ENCODE assay signal across 36 cellular contexts in genomic region chr18:68969027-68969426, GRCh38.
"Had no signal": no experiment of that assay in that cellular context is flagged by ENCODE, and none has a peak within 500 bp of the region (broad histone marks: within the 10 kb centered on the region; RNA-seq: fewer than 3 reads in every experiment).

No MANE protein-coding gene starts in this region.

- H3K4me1 ChIP-seq: adrenal gland, body of pancreas, esophagus muscularis mucosa, foreskin keratinocyte, gastrocnemius medialis, heart right ventricle had no signal

- DNase-seq: activated CD4-positive, alpha-beta memory T cell treated with anti-CD3 and anti-CD28 coated beads for 36 hours; activated CD4-positive, alpha-beta T cell treated with anti-CD3 and anti-CD28 coated beads for 36 hours; activated CD4-positive, alpha-beta T cell treated with anti-CD3 and anti-CD28 coated beads, Interleukin-2, amount 10 ng/mL, durations not matched to agents 24 days and 14 days; activated CD4-positive, CD25-positive, alpha-beta regulatory T cell; activated CD4-positive, CD25-positive, alpha-beta regulatory T cell treated with anti-CD3 and anti-CD28 coated beads, Interleukin-2, amount 50 U/mL, for 72 hours; activated CD8-positive, alpha-beta memory T cell treated with anti-CD3 and anti-CD28 coated beads, Interleukin-2, amount 10 ng/mL, durations not matched to agents 7 days and 5 days; activated CD8-positive, alpha-beta memory T cell treated with anti-CD3 and anti-CD28 coated beads, Interleukin-2, amount 50 U/mL, for 4 hours; activated CD8-positive, alpha-beta T cell treated with anti-CD3 and anti-CD28 coated beads, Interleukin-2, amount 10 ng/mL, durations not matched to agents 7 days and 5 days; activated effector memory CD4-positive, alpha-beta T cell treated with anti-CD3 and anti-CD28 coated beads, Interleukin-2, amount 50 U/mL, for 16 hours; activated naive CD4-positive, alpha-beta T cell treated with anti-CD3 and anti-CD28 coated beads for 36 hours; activated naive CD8-positive, alpha-beta T cell treated with anti-CD3 and anti-CD28 coated beads for 36 hours; activated naive CD8-positive, alpha-beta T cell treated with anti-CD3 and anti-CD28 coated beads, Interleukin-2, amount 50 U/mL, for 24 hours; activated T-cell treated with anti-CD3 and anti-CD28 coated beads, Interleukin-2, amount 50 U/mL, for 1 hour; activated T-cell treated with anti-CD3 and anti-CD28 coated beads, Interleukin-2, amount 50 U/mL, for 48 hours; adrenal gland; amygdala; aorta; body of pancreas; caudate nucleus; cortex of kidney; dermis blood vessel endothelial cell; effector CD4-positive, alpha-beta T cell; effector memory CD8-positive, alpha-beta T cell; erythroblast; foreskin keratinocyte; gastrocnemius medialis; glutamatergic neuron; heart right ventricle; T-helper 17 cell; T1000; WERI-Rb-1 had no signal

- ATAC-seq: activated CD4-positive, alpha-beta T cell treated with anti-CD3 and anti-CD28 coated beads for 36 hours; activated CD8-positive, alpha-beta memory T cell treated with anti-CD3 and anti-CD28 coated beads, Interleukin-2, amount 10 ng/mL, durations not matched to agents 7 days and 5 days; activated CD8-positive, alpha-beta T cell treated with anti-CD3 and anti-CD28 coated beads, Interleukin-2, amount 10 ng/mL, durations not matched to agents 7 days and 5 days; activated naive CD8-positive, alpha-beta T cell treated with anti-CD3 and anti-CD28 coated beads, Interleukin-2, amount 50 U/mL, for 24 hours; body of pancreas; effector memory CD8-positive, alpha-beta T cell; foreskin keratinocyte; gastrocnemius medialis; heart right ventricle; T-helper 17 cell had no signal

- H3K4me3 Mint-ChIP-seq: activated CD4-positive, alpha-beta memory T cell treated with anti-CD3 and anti-CD28 coated beads for 36 hours; activated CD4-positive, alpha-beta T cell treated with anti-CD3 and anti-CD28 coated beads for 36 hours; activated CD4-positive, alpha-beta T cell treated with anti-CD3 and anti-CD28 coated beads, Interleukin-2, amount 10 ng/mL, durations not matched to agents 24 days and 14 days; activated CD8-positive, alpha-beta memory T cell treated with anti-CD3 and anti-CD28 coated beads, Interleukin-2, amount 10 ng/mL, durations not matched to agents 7 days and 5 days; activated CD8-positive, alpha-beta T cell treated with anti-CD3 and anti-CD28 coated beads, Interleukin-2, amount 10 ng/mL, durations not matched to agents 7 days and 5 days; activated naive CD4-positive, alpha-beta T cell treated with anti-CD3 and anti-CD28 coated beads for 36 hours; activated naive CD4-positive, alpha-beta T cell treated with anti-CD3 and anti-CD28 coated beads, Interleukin-2, amount 50 U/mL, for 24 hours; activated naive CD8-positive, alpha-beta T cell treated with anti-CD3 and anti-CD28 coated beads for 36 hours; activated naive CD8-positive, alpha-beta T cell treated with anti-CD3 and anti-CD28 coated beads, Interleukin-2, amount 50 U/mL, for 24 hours; activated T-helper 1 cell treated with anti-CD3 and anti-CD28 coated beads, Interleukin-12 subunit alpha, Interleukin-12 subunit beta, Interleukin-2, Interleukin-4 antibody, amounts not matched to agents 30 ng/mL and 10 ng/mL and 1 ng/mL, durations not matched to agents 14 hours and 24 hours and 36 hours; effector memory CD8-positive, alpha-beta T cell; T-helper 17 cell; T-helper 2 cell treated with Interferon-gamma antibody and Interleukin-4, amounts not matched to agents 5 μg/mL and 100 μg/mL, for 36 hours had no signal

- H3K27ac ChIP-seq: adrenal gland, body of pancreas, esophagus muscularis mucosa, foreskin keratinocyte, gastrocnemius medialis, heart right ventricle, WERI-Rb-1 had no signal

- H3K4me3 ChIP-seq: adrenal gland, body of pancreas, esophagus muscularis mucosa, gastrocnemius medialis, heart right ventricle had no signal

- H3K4me1 Mint-ChIP-seq: activated CD4-positive, alpha-beta T cell treated with anti-CD3 and anti-CD28 coated beads for 36 hours; activated CD4-positive, alpha-beta T cell treated with anti-CD3 and anti-CD28 coated beads, Interleukin-2, amount 10 ng/mL, durations not matched to agents 24 days and 14 days; activated CD8-positive, alpha-beta memory T cell treated with anti-CD3 and anti-CD28 coated beads, Interleukin-2, amount 10 ng/mL, durations not matched to agents 7 days and 5 days; activated naive CD4-positive, alpha-beta T cell treated with anti-CD3 and anti-CD28 coated beads, Interleukin-2, amount 50 U/mL, for 24 hours; activated naive CD8-positive, alpha-beta T cell treated with anti-CD3 and anti-CD28 coated beads for 36 hours; activated naive CD8-positive, alpha-beta T cell treated with anti-CD3 and anti-CD28 coated beads, Interleukin-2, amount 50 U/mL, for 24 hours; T-helper 17 cell had no signal

- H3K36me3 ChIP-seq: adrenal gland, esophagus muscularis mucosa, gastrocnemius medialis, heart right ventricle, WERI-Rb-1 had no signal

- H3K9me3 Mint-ChIP-seq: activated CD4-positive, alpha-beta memory T cell treated with anti-CD3 and anti-CD28 coated beads for 36 hours; activated CD4-positive, alpha-beta T cell treated with anti-CD3 and anti-CD28 coated beads, Interleukin-2, amount 10 ng/mL, durations not matched to agents 24 days and 14 days; activated naive CD4-positive, alpha-beta T cell treated with anti-CD3 and anti-CD28 coated beads for 36 hours; activated naive CD4-positive, alpha-beta T cell treated with anti-CD3 and anti-CD28 coated beads, Interleukin-2, amount 50 U/mL, for 24 hours; activated naive CD8-positive, alpha-beta T cell treated with anti-CD3 and anti-CD28 coated beads for 36 hours; activated naive CD8-positive, alpha-beta T cell treated with anti-CD3 and anti-CD28 coated beads, Interleukin-2, amount 50 U/mL, for 24 hours; activated T-helper 1 cell treated with anti-CD3 and anti-CD28 coated beads, Interleukin-12 subunit alpha, Interleukin-12 subunit beta, Interleukin-2, Interleukin-4 antibody, amounts not matched to agents 30 ng/mL and 10 ng/mL and 1 ng/mL, durations not matched to agents 14 hours and 24 hours and 36 hours; activated T-helper 2 cell treated with anti-CD3 and anti-CD28 coated beads, Interferon-gamma antibody, Interleukin-2, Interleukin-4, amounts not matched to agents 10 μg/mL and 5 μg/mL and 100 μg/mL, durations not matched to agents 14 hours and 24 hours and 36 hours; effector memory CD8-positive, alpha-beta T cell; T-helper 2 cell treated with Interferon-gamma antibody and Interleukin-4, amounts not matched to agents 5 μg/mL and 100 μg/mL, for 36 hours had no signal

- H3K36me3 Mint-ChIP-seq: activated CD4-positive, alpha-beta memory T cell treated with anti-CD3 and anti-CD28 coated beads for 36 hours; activated CD8-positive, alpha-beta memory T cell treated with anti-CD3 and anti-CD28 coated beads, Interleukin-2, amount 10 ng/mL, durations not matched to agents 7 days and 5 days; activated naive CD4-positive, alpha-beta T cell treated with anti-CD3 and anti-CD28 coated beads, Interleukin-2, amount 50 U/mL, for 24 hours; activated naive CD8-positive, alpha-beta T cell treated with anti-CD3 and anti-CD28 coated beads for 36 hours had no signal

- H3K27me3 Mint-ChIP-seq: activated CD4-positive, alpha-beta memory T cell treated with anti-CD3 and anti-CD28 coated beads for 36 hours; activated CD4-positive, alpha-beta T cell treated with anti-CD3 and anti-CD28 coated beads for 36 hours; activated CD4-positive, alpha-beta T cell treated with anti-CD3 and anti-CD28 coated beads, Interleukin-2, amount 10 ng/mL, durations not matched to agents 24 days and 14 days; activated CD8-positive, alpha-beta memory T cell treated with anti-CD3 and anti-CD28 coated beads, Interleukin-2, amount 10 ng/mL, durations not matched to agents 7 days and 5 days; activated naive CD4-positive, alpha-beta T cell treated with anti-CD3 and anti-CD28 coated beads, Interleukin-2, amount 50 U/mL, for 24 hours; activated naive CD8-positive, alpha-beta T cell treated with anti-CD3 and anti-CD28 coated beads for 36 hours; activated naive CD8-positive, alpha-beta T cell treated with anti-CD3 and anti-CD28 coated beads, Interleukin-2, amount 50 U/mL, for 24 hours; effector memory CD8-positive, alpha-beta T cell; T-helper 17 cell had no signal

- H3K27ac Mint-ChIP-seq: activated CD4-positive, alpha-beta memory T cell treated with anti-CD3 and anti-CD28 coated beads for 36 hours; activated CD4-positive, alpha-beta T cell treated with anti-CD3 and anti-CD28 coated beads for 36 hours; activated CD4-positive, alpha-beta T cell treated with anti-CD3 and anti-CD28 coated beads, Interleukin-2, amount 10 ng/mL, durations not matched to agents 24 days and 14 days; activated CD8-positive, alpha-beta memory T cell treated with anti-CD3 and anti-CD28 coated beads, Interleukin-2, amount 10 ng/mL, durations not matched to agents 7 days and 5 days; activated CD8-positive, alpha-beta T cell treated with anti-CD3 and anti-CD28 coated beads, Interleukin-2, amount 10 ng/mL, durations not matched to agents 7 days and 5 days; activated naive CD4-positive, alpha-beta T cell treated with anti-CD3 and anti-CD28 coated beads for 36 hours; activated naive CD4-positive, alpha-beta T cell treated with anti-CD3 and anti-CD28 coated beads, Interleukin-2, amount 50 U/mL, for 24 hours; activated naive CD8-positive, alpha-beta T cell treated with anti-CD3 and anti-CD28 coated beads for 36 hours; activated naive CD8-positive, alpha-beta T cell treated with anti-CD3 and anti-CD28 coated beads, Interleukin-2, amount 50 U/mL, for 24 hours; activated T-helper 1 cell treated with anti-CD3 and anti-CD28 coated beads, Interleukin-12 subunit alpha, Interleukin-12 subunit beta, Interleukin-2, Interleukin-4 antibody, amounts not matched to agents 30 ng/mL and 10 ng/mL and 1 ng/mL, durations not matched to agents 14 hours and 24 hours and 36 hours; activated T-helper 2 cell treated with anti-CD3 and anti-CD28 coated beads, Interferon-gamma antibody, Interleukin-2, Interleukin-4, amounts not matched to agents 10 μg/mL and 5 μg/mL and 100 μg/mL, durations not matched to agents 14 hours and 24 hours and 36 hours; effector memory CD8-positive, alpha-beta T cell; T-helper 17 cell; T-helper 2 cell treated with Interferon-gamma antibody and Interleukin-4, amounts not matched to agents 5 μg/mL and 100 μg/mL, for 36 hours had no signal

- H3K9me3 ChIP-seq: adrenal gland, body of pancreas, esophagus muscularis mucosa, gastrocnemius medialis, heart right ventricle had no signal

- H3K27me3 ChIP-seq: adrenal gland, body of pancreas, esophagus muscularis mucosa, foreskin keratinocyte, gastrocnemius medialis, heart right ventricle had no signal
